Comparison of ENCODE assay signal across 11 cellular contexts in genomic region chr2:207332473-207333212, GRCh38.
DNase-seq lines count a peak whose midpoint lies in the region; ATAC-seq and TF ChIP-seq lines count a peak whose summit lies in the region.
"Had no signal": no experiment of that assay in that cellular context is flagged by ENCODE, and none has a peak within 500 bp of the region (broad histone marks: within the 10 kb centered on the region; RNA-seq: fewer than 3 reads in every experiment).

No MANE protein-coding gene starts in this region.

- no peak for TF ChIP-seq POLR2A in vagina (IDR thresholded peaks at IDR 0.05)

- peaks cover 4% of the 10 kb centered on the region for H3K9me3 Mint-ChIP-seq in natural killer cell treated with Interleukin-12 subunit alpha and Interleukin-12 subunit beta and Interleukin-15 and Interleukin-18, amount 100 ng/mL, for 72 hours
- H3K9me3 Mint-ChIP-seq in natural killer cell, result no peaks in the 10 kb centered on the region
- H3K9me3 Mint-ChIP-seq in activated CD8-positive, alpha-beta T cell treated with anti-CD3 and anti-CD28 coated beads, Interleukin-2, amount 10 ng/mL, durations not matched to agents 7 days and 5 days (ENCODE audit: insufficient read depth), result no peaks in the 10 kb centered on the region

- peaks cover 59 to 77% of the 10 kb centered on the region in 2 donors for H3K4me1 Mint-ChIP-seq in natural killer cell treated with Interleukin-12 subunit alpha and Interleukin-12 subunit beta and Interleukin-15 and Interleukin-18, amount 100 ng/mL, for 72 hours (ENCODE audit: low read depth in 2 of 2)
- H3K4me1 Mint-ChIP-seq in natural killer cell, result peaks cover 6 to 17% of the 10 kb centered on the region in 2 donors
- H3K4me1 Mint-ChIP-seq in activated CD8-positive, alpha-beta T cell treated with anti-CD3 and anti-CD28 coated beads, Interleukin-2, amount 10 ng/mL, durations not matched to agents 7 days and 5 days (ENCODE audit: low read depth), result peaks cover 69% of the 10 kb centered on the region

- peaks cover 24% of the 10 kb centered on the region for H3K4me1 ChIP-seq in vagina

- TF ChIP-seq CTCF in natural killer cell (IDR thresholded peaks at IDR 0.05), result no peak
- no peak for TF ChIP-seq CTCF in vagina (IDR thresholded peaks at IDR 0.05)

- H3K36me3 Mint-ChIP-seq in natural killer cell treated with Interleukin-12 subunit alpha and Interleukin-12 subunit beta and Interleukin-15 and Interleukin-18, amount 100 ng/mL, for 72 hours, result peaks cover 5% of the 10 kb centered on the region
- no peaks in the 10 kb centered on the region for H3K36me3 Mint-ChIP-seq in natural killer cell
- H3K36me3 Mint-ChIP-seq in activated CD8-positive, alpha-beta T cell treated with anti-CD3 and anti-CD28 coated beads, Interleukin-2, amount 10 ng/mL, durations not matched to agents 7 days and 5 days (ENCODE audit: low read depth), result no peaks in the 10 kb centered on the region

- no peaks in the 10 kb centered on the region for H3K9me3 ChIP-seq in vagina
- H3K9me3 ChIP-seq: transverse colon had no signal

- DNase-seq in natural killer cell treated with Interleukin-12 subunit alpha and Interleukin-12 subunit beta and Interleukin-15 and Interleukin-18, amount 100 ng/mL, for 72 hours (ENCODE audit: low spot score), result no peak
- DNase-seq in natural killer cell, result no peak
- no peak for DNase-seq in activated CD8-positive, alpha-beta T cell treated with anti-CD3 and anti-CD28 coated beads, Interleukin-2, amount 10 ng/mL, durations not matched to agents 7 days and 5 days
- DNase-seq in stimulated activated CD4-positive, alpha-beta T cell treated with anti-CD3 and anti-CD28 coated beads, Interleukin-4, amount 100 ng/mL, for 1 hour, result no peak
- no peak for DNase-seq in vagina (ENCODE audit: extremely low spot score in 2 of 2)
- DNase-seq in NCI-H526 treated with DMSO at 0.1 percent for 48 hours (lab: John Stamatoyannopoulos, UW), result no peak
- DNase-seq: NCI-H2081 treated with DMSO at 0.1 percent for 48 hours, transverse colon had no signal

- CTCF ChIA-PET in activated CD8-positive, alpha-beta T cell treated with anti-CD3 and anti-CD28 coated beads, Interleukin-2, amount 10 ng/mL, durations not matched to agents 7 days and 5 days (lab: Charles Lee), result interaction anchor here (0.8 to 1.3 kb wide), 5 partner anchors 9 to 191 kb away, joined by 3 to 4 read pairs (median 3); partner anchors contain the start of gene KLF7

- POLR2A ChIA-PET in activated CD8-positive, alpha-beta T cell treated with anti-CD3 and anti-CD28 coated beads, Interleukin-2, amount 10 ng/mL, durations not matched to agents 7 days and 5 days (lab: Charles Lee), result interaction anchor here (1.0 to 1.7 kb wide), 3 partner anchors 167 to 1247 kb away, joined by 3 to 4 read pairs (median 3); partner anchors contain the start of genes CREB1, INO80D and KLF7

- no peak overlapping the region for H3K27ac ChIP-seq in vagina
- H3K27ac ChIP-seq: C4-2B, transverse colon had no signal

- H3K27me3 ChIP-seq in vagina, result no peaks in the 10 kb centered on the region
- H3K27me3 ChIP-seq: transverse colon had no signal

- peak overlapping the region; percentile 88 to 94 for H3K27ac Mint-ChIP-seq in natural killer cell treated with Interleukin-12 subunit alpha and Interleukin-12 subunit beta and Interleukin-15 and Interleukin-18, amount 100 ng/mL, for 72 hours
- H3K27ac Mint-ChIP-seq in natural killer cell, result no peak overlapping the region
- peak overlapping the region; percentile 65 for H3K27ac Mint-ChIP-seq in activated CD8-positive, alpha-beta T cell treated with anti-CD3 and anti-CD28 coated beads, Interleukin-2, amount 10 ng/mL, durations not matched to agents 7 days and 5 days

- peak; percentile 26 to 39 for ATAC-seq in natural killer cell treated with Interleukin-12 subunit alpha and Interleukin-12 subunit beta and Interleukin-15 and Interleukin-18, amount 100 ng/mL, for 72 hours
- ATAC-seq in natural killer cell (no peak), HG03095 (IDR thresholded peaks at IDR 0.05; ENCODE audit: unreplicated experiment) (peak; percentile 31), HG03521 (IDR thresholded peaks at IDR 0.05; ENCODE audit: unreplicated experiment) (no peak)
- ATAC-seq in activated CD8-positive, alpha-beta T cell treated with anti-CD3 and anti-CD28 coated beads, Interleukin-2, amount 10 ng/mL, durations not matched to agents 7 days and 5 days, result peak; percentile 34

- intact Hi-C loops in natural killer cell (cut with micrococcal nuclease) (no loop called here), vagina (cut with DNase I) (loop anchor here (10.0 kb wide), 1 partner anchor 168 kb away; the partner anchor contains the start of gene KLF7)

- peak overlapping the region; percentile 77 for H3K4me3 Mint-ChIP-seq in natural killer cell treated with Interleukin-12 subunit alpha and Interleukin-12 subunit beta and Interleukin-15 and Interleukin-18, amount 100 ng/mL, for 72 hours
- no peak overlapping the region for H3K4me3 Mint-ChIP-seq in natural killer cell
- H3K4me3 Mint-ChIP-seq in activated CD8-positive, alpha-beta T cell treated with anti-CD3 and anti-CD28 coated beads, Interleukin-2, amount 10 ng/mL, durations not matched to agents 7 days and 5 days, result no peak overlapping the region

- H3K4me3 ChIP-seq in vagina, result no peak overlapping the region
- H3K4me3 ChIP-seq: transverse colon had no signal

- peaks cover 0 to 6% of the 10 kb centered on the region in 2 donors for H3K27me3 Mint-ChIP-seq in natural killer cell treated with Interleukin-12 subunit alpha and Interleukin-12 subunit beta and Interleukin-15 and Interleukin-18, amount 100 ng/mL, for 72 hours
- peaks cover 0 to 5% of the 10 kb centered on the region in 2 donors for H3K27me3 Mint-ChIP-seq in natural killer cell (ENCODE audit: low read depth in 2 of 2)
- H3K27me3 Mint-ChIP-seq in activated CD8-positive, alpha-beta T cell treated with anti-CD3 and anti-CD28 coated beads, Interleukin-2, amount 10 ng/mL, durations not matched to agents 7 days and 5 days (ENCODE audit: low read depth), result no peaks in the 10 kb centered on the region

- H3K36me3 ChIP-seq in vagina, result no peaks in the 10 kb centered on the region
- H3K36me3 ChIP-seq: transverse colon had no signal

Comparison
In these comparisons a context has a peak if more than half of its experiments do, and no peak if none do; other contexts are left out.
1. ATAC-seq: peak in natural killer cell treated with Interleukin-12 subunit alpha and Interleukin-12 subunit beta and Interleukin-15 and Interleukin-18, amount 100 ng/mL, for 72 hours (2 of 2), HG03095 (single experiment) and activated CD8-positive, alpha-beta T cell treated with anti-CD3 and anti-CD28 coated beads, Interleukin-2, amount 10 ng/mL, durations not matched to agents 7 days and 5 days (single experiment); none in natural killer cell (0 of 3) and HG03521 (single experiment).
2. H3K27ac Mint-ChIP-seq: peak in natural killer cell treated with Interleukin-12 subunit alpha and Interleukin-12 subunit beta and Interleukin-15 and Interleukin-18, amount 100 ng/mL, for 72 hours (2 of 2) and activated CD8-positive, alpha-beta T cell treated with anti-CD3 and anti-CD28 coated beads, Interleukin-2, amount 10 ng/mL, durations not matched to agents 7 days and 5 days (single experiment); none in natural killer cell (0 of 2).